In genomic region chr12:133080051-133080618, GRCh38 we compare ENCODE assay signal across 8 cellular contexts.
DNase-seq lines count a peak whose midpoint lies in the region; ATAC-seq, FAIRE-seq and TF ChIP-seq lines count a peak whose summit lies in the region.

No MANE protein-coding gene starts in this region.

- H2AFZ ChIP-seq in OCI-LY1 (ENCODE audit: low read length), result no peak overlapping the region

- peak overlapping the region; percentile 72 for H3K4me2 ChIP-seq in OCI-LY1 (ENCODE audit: low read length)

- H3K4me1 ChIP-seq in OCI-LY1 (ENCODE audit: insufficient read depth, low read length, severe bottlenecking), result peaks cover 6% of the 10 kb centered on the region

- H3K79me2 ChIP-seq in OCI-LY1 (ENCODE audit: insufficient read depth, low read length), result no peaks in the 10 kb centered on the region

- H3K27ac ChIP-seq in OCI-LY1 (ENCODE audit: low read depth, low read length, poor library complexity, severe bottlenecking) (peak overlapping the region; percentile 95), epithelial cell of prostate (peak overlapping the region; percentile 96)

- peaks cover 37% of the 10 kb centered on the region for H3K36me3 ChIP-seq in OCI-LY1 (ENCODE audit: insufficient read depth, low read length)

- H3K9me3 ChIP-seq in OCI-LY1 (ENCODE audit: low read length), result peaks cover 41% of the 10 kb centered on the region; the same call in 1 of the 2 replicates

- peak; percentile 74 for FAIRE-seq in HTR-8/SVneo (lab: Jason Lieb, UNC)

- no peaks in the 10 kb centered on the region for H3K27me3 ChIP-seq in OCI-LY1 (ENCODE audit: insufficient read depth, low read length)

- TF ChIP-seq CTCF in OCI-LY1 (IDR thresholded peaks at IDR 0.05; ENCODE audit: low read length), result peak; percentile 30; the same call in 1 of the 2 replicates

- peak overlapping the region; percentile 72 for H3K9ac ChIP-seq in OCI-LY1 (ENCODE audit: low read length)

- peak; percentile 81 for ATAC-seq in GM21381 (IDR thresholded peaks at IDR 0.05; ENCODE audit: unreplicated experiment)

- peak; percentile 90 for DNase-seq in D341Med (ENCODE audit: low spot score)
- DNase-seq in HTR-8/SVneo (ENCODE audit: insufficient read length, low spot score), result peak; percentile 75
- peak; percentile 92 for DNase-seq in activated T-cell treated with anti-CD3 and anti-CD28 coated beads for 1 hour (ENCODE audit: low read depth)
- peak; percentile 99 for DNase-seq in epithelial cell of prostate (ENCODE audit: low read depth, low spot score)
- peak; percentile 100 for DNase-seq in middle frontal gyrus (ENCODE audit: extremely low spot score, low spot score)
- peak; percentile 80 to 93 for DNase-seq in stimulated activated CD8-positive, alpha-beta memory T cell treated with anti-CD3 and anti-CD28 coated beads, Interleukin-2, amount 100 ng/mL, for 48 hours (ENCODE audit: low read depth in 2 of 2)

- H3K4me3 ChIP-seq in OCI-LY1 (ENCODE audit: low read depth, low read length, poor library complexity, severe bottlenecking), result peak overlapping the region; percentile 71

- H4K20me1 ChIP-seq in OCI-LY1 (ENCODE audit: insufficient read depth, low read length), result no peaks in the 10 kb centered on the region

- H3K9me2 ChIP-seq in OCI-LY1 (ENCODE audit: low read depth, low read length), result no peaks in the 10 kb centered on the region

- H3F3A ChIP-seq in OCI-LY1 (ENCODE audit: insufficient read depth, low read length), result no peaks in the 10 kb centered on the region

Comparison
In these comparisons a context has a peak if more than half of its experiments do, and no peak if none do; other contexts are left out.
1. Peak in every context shown above with its lines: DNase-seq, ATAC-seq, H3K4me3 ChIP-seq and H3K27ac ChIP-seq.